In the genomic region with DNA sequence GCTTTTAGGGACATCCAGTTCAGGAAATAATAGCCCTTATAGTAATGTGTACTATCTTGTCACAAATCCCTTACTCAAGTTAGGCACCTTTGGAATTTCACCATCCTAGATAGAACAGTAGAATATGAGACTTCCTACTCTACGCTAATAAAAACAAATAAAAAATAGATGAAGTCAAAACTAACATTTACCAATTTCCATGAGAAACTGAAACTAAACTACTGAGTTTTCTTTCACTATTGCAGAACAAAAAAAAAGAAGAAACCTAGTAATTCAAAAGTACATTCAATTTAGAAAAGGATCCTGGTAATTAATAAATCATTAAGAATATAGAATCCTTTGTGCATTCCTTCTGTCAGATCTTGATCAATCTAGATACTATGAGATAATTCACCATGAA, we compare ENCODE assay signal across 20 cellular contexts. TPM values are rescaled to one million over a fixed set of nuclear protein-coding genes. Genes with fewer than 3 reads are reported as not detected.
DNase-seq lines count a peak whose midpoint lies in the region; ATAC-seq and TF ChIP-seq lines count a peak whose summit lies in the region.
"Had no signal": no experiment of that assay in that cellular context is flagged by ENCODE, and none has a peak within 500 bp of the region (broad histone marks: within the 10 kb centered on the region; RNA-seq: fewer than 3 reads in every experiment).

No MANE protein-coding gene starts in this region.

- peaks cover 6 to 16% of the 10 kb centered on the region in 2 donors for H3K36me3 Mint-ChIP-seq in activated T-cell treated with anti-CD3 and anti-CD28 coated beads, Interleukin-2, amount 50 U/mL, for 72 hours (ENCODE audit: insufficient read depth in 2 of 2)
- peaks cover 5% of the 10 kb centered on the region for H3K36me3 Mint-ChIP-seq in activated naive CD8-positive, alpha-beta T cell
- peaks cover 19% of the 10 kb centered on the region for H3K36me3 Mint-ChIP-seq in neural crest cell (ENCODE audit: low read depth)

- ATAC-seq in activated T-cell treated with anti-CD3 and anti-CD28 coated beads, Interleukin-2, amount 50 U/mL, for 72 hours (replicated peaks in 1 of 2): no peak
- ATAC-seq in HG03280 (IDR thresholded peaks at IDR 0.05; ENCODE audit: unreplicated experiment): peak; percentile 43

- no peak for TF ChIP-seq CTCF in neural crest cell (conservative IDR thresholded peaks at IDR 0.05)

- no peak overlapping the region for H3K4me3 Mint-ChIP-seq in activated T-cell treated with anti-CD3 and anti-CD28 coated beads, Interleukin-2, amount 50 U/mL, for 72 hours
- no peak overlapping the region for H3K4me3 Mint-ChIP-seq in activated naive CD8-positive, alpha-beta T cell
- H3K4me3 Mint-ChIP-seq in neural crest cell: no peak overlapping the region
- H3K4me3 Mint-ChIP-seq: CD14-positive monocyte had no signal

- peak overlapping the region; percentile 86 for H3K27ac Mint-ChIP-seq in activated T-cell treated with anti-CD3 and anti-CD28 coated beads, Interleukin-2, amount 50 U/mL, for 72 hours
- peak overlapping the region; percentile 55 for H3K27ac Mint-ChIP-seq in activated naive CD8-positive, alpha-beta T cell
- peak overlapping the region; percentile 20 for H3K27ac Mint-ChIP-seq in neural crest cell (ENCODE audit: unreplicated experiment)

- no peaks in the 10 kb centered on the region for H3K27me3 Mint-ChIP-seq in activated T-cell treated with anti-CD3 and anti-CD28 coated beads, Interleukin-2, amount 50 U/mL, for 72 hours (ENCODE audit: low read depth)
- H3K27me3 Mint-ChIP-seq in activated naive CD8-positive, alpha-beta T cell: no peaks in the 10 kb centered on the region
- H3K27me3 Mint-ChIP-seq in neural crest cell (ENCODE audit: low read depth): no peaks in the 10 kb centered on the region

- no peaks in the 10 kb centered on the region for H3K9me3 Mint-ChIP-seq in activated T-cell treated with anti-CD3 and anti-CD28 coated beads, Interleukin-2, amount 50 U/mL, for 72 hours
- no peaks in the 10 kb centered on the region for H3K9me3 Mint-ChIP-seq in activated naive CD8-positive, alpha-beta T cell (ENCODE audit: low read depth)
- no peaks in the 10 kb centered on the region for H3K9me3 Mint-ChIP-seq in neural crest cell
- H3K9me3 Mint-ChIP-seq: CD14-positive monocyte had no signal

- peaks cover 17% of the 10 kb centered on the region for H3K4me1 Mint-ChIP-seq in activated T-cell treated with anti-CD3 and anti-CD28 coated beads, Interleukin-2, amount 50 U/mL, for 72 hours (ENCODE audit: low read depth)
- H3K4me1 Mint-ChIP-seq in activated naive CD8-positive, alpha-beta T cell (ENCODE audit: low read depth): peaks cover 18% of the 10 kb centered on the region
- H3K4me1 Mint-ChIP-seq in neural crest cell: no peaks in the 10 kb centered on the region

- no peak for DNase-seq in activated T-cell treated with anti-CD3 and anti-CD28 coated beads, Interleukin-2, amount 50 U/mL, for 72 hours
- DNase-seq in activated T-cell treated with anti-CD3 and anti-CD28 coated beads for 4 hours: no peak
- DNase-seq in neural crest cell (ENCODE audit: low read depth, low spot score): no peak
- no peak for DNase-seq in DMS153 (lab: John Stamatoyannopoulos, UW)
- DNase-seq in stimulated activated CD4-positive, alpha-beta T cell treated with anti-CD3 and anti-CD28 coated beads, Interleukin-12 subunit alpha, Interleukin-12 subunit beta, amount 100 ng/mL, for 4 hours: no peak
- no peak for DNase-seq in NCI-H187 (lab: John Stamatoyannopoulos, UW)
- DNase-seq: ACHN; activated CD4-positive, CD25-positive, alpha-beta regulatory T cell; activated CD8-positive, alpha-beta memory T cell treated with anti-CD3 and anti-CD28 coated beads, Interleukin-2, amount 50 U/mL, for 4 hours; DMS79; glutamatergic neuron; H7; NCI-H1048; NCI-H2081 treated with DMSO at 0.1 percent for 48 hours; NCI-H510A treated with DMSO at 0.1 percent for 48 hours; posterior cingulate gyrus; Right ventricle myocardium superior had no signal

RNA-seq across cellular contexts. Expression of a gene that starts 14.0 kb away (rescaled TPM):
- total RNA-seq in activated T-cell treated with anti-CD3 and anti-CD28 coated beads, Interleukin-2, amount 50 U/mL, for 72 hours: 10 to 100 TPM; 28.9 to 47.4 TPM
- 62.3 and 62.5 TPM in 2 replicates for total RNA-seq in neural crest cell

Comparison
In these comparisons a context has a peak if more than half of its experiments do, and no peak if none do; other contexts are left out.
1. H3K27ac Mint-ChIP-seq: peak in every context shown above with its lines; median percentile 86 in activated T-cell treated with anti-CD3 and anti-CD28 coated beads, Interleukin-2, amount 50 U/mL, for 72 hours; 55 in activated naive CD8-positive, alpha-beta T cell; 20 in neural crest cell.